In the genomic region with DNA sequence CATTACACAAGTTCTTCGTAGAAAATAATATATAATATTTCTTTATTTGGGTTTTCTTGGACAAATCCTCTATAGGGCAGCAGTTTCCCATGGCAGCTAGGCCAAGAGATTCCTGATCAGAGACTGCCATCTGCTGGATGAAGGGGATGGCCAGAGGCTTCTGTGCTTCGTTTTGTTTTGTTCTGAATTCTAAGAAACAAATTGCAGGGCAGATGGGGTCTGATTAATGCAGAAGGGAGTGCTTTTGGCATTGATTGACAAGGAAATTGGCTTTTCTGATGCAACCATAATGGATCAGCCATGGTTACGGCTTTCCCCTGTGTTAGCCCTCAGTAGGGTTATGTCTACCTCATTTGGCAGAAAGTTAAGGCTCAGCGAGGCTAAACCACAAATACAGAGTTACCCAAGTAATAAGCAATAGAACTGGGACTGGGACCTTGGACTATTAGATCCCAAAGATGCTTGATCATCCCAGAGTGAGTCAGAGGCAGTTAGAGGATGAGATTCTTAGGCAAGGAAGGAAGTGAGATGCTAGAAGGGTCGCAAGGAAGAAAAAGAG, we compare ENCODE assay signal across 8 cellular contexts.
DNase-seq lines count a peak whose midpoint lies in the region; ATAC-seq, FAIRE-seq and TF ChIP-seq lines count a peak whose summit lies in the region.

No MANE protein-coding gene starts in this region.

- peaks cover 5% of the 10 kb centered on the region for H3K27me3 ChIP-seq in bronchial epithelial cell (ENCODE audit: control insufficient read depth, insufficient read depth, low read length)
- no peaks in the 10 kb centered on the region for H3K27me3 ChIP-seq in tibial nerve

- no peak for FAIRE-seq in bronchial epithelial cell (lab: Jason Lieb, UNC)

- no peak overlapping the region for H3K27ac ChIP-seq in tibial nerve

- TF ChIP-seq CTCF in bronchial epithelial cell (IDR thresholded peaks at IDR 0.05; ENCODE audit: insufficient read depth, low read length, severe bottlenecking) (peak; percentile 83), tibial nerve (IDR thresholded peaks at IDR 0.05) (peak; percentile 74 to 79 (median 79))

- H3K36me3 Mint-ChIP-seq in activated T-helper 1 cell treated with anti-CD3 and anti-CD28 coated beads, Interleukin-12 subunit alpha, Interleukin-12 subunit beta, Interleukin-2, Interleukin-4 antibody, amounts not matched to agents 30 ng/mL and 10 ng/mL and 1 ng/mL, durations not matched to agents 14 hours and 24 hours and 36 hours (ENCODE audit: low read depth) = no peaks in the 10 kb centered on the region

- no peaks in the 10 kb centered on the region for H3K9me3 Mint-ChIP-seq in activated T-helper 1 cell treated with anti-CD3 and anti-CD28 coated beads, Interleukin-12 subunit alpha, Interleukin-12 subunit beta, Interleukin-2, Interleukin-4 antibody, amounts not matched to agents 30 ng/mL and 10 ng/mL and 1 ng/mL, durations not matched to agents 14 hours and 24 hours and 36 hours

- H3K4me3 Mint-ChIP-seq in activated T-helper 1 cell treated with anti-CD3 and anti-CD28 coated beads, Interleukin-12 subunit alpha, Interleukin-12 subunit beta, Interleukin-2, Interleukin-4 antibody, amounts not matched to agents 30 ng/mL and 10 ng/mL and 1 ng/mL, durations not matched to agents 14 hours and 24 hours and 36 hours = no peak overlapping the region

- no peak for TF ChIP-seq POLR2A in tibial nerve (IDR thresholded peaks at IDR 0.05)

- no peaks in the 10 kb centered on the region for H3K27me3 Mint-ChIP-seq in activated T-helper 1 cell treated with anti-CD3 and anti-CD28 coated beads, Interleukin-12 subunit alpha, Interleukin-12 subunit beta, Interleukin-2, Interleukin-4 antibody, amounts not matched to agents 30 ng/mL and 10 ng/mL and 1 ng/mL, durations not matched to agents 14 hours and 24 hours and 36 hours (ENCODE audit: insufficient read depth)

- DNase-seq in stimulated activated CD4-positive, alpha-beta T cell treated with anti-CD3 and anti-CD28 coated beads, Interleukin-15, amount 100 ng/mL, for 24 hours = peak; percentile 11
- DNase-seq in stimulated activated CD4-positive, alpha-beta T cell treated with anti-CD3 and anti-CD28 coated beads, Interleukin-12 subunit alpha, Interleukin-12 subunit beta, amount 100 ng/mL, for 4 hours = no peak
- DNase-seq in NCI-H524 treated with DMSO at 0.1 percent for 48 hours (lab: John Stamatoyannopoulos, UW) (peak; percentile 56), bronchial epithelial cell (ENCODE audit: low read depth) (peak; percentile 36), left lobe of liver (ENCODE audit: low spot score) (peak; percentile 61), tibial nerve (ENCODE audit: low spot score in 2 of 2) (peak; percentile 18 to 75)
- DNase-seq in activated T-helper 1 cell treated with anti-CD3 and anti-CD28 coated beads, Interleukin-12 subunit alpha, Interleukin-12 subunit beta, Interleukin-2, Interleukin-4 antibody, amounts not matched to agents 30 ng/mL and 10 ng/mL and 1 ng/mL, durations not matched to agents 14 hours and 24 hours and 36 hours (ENCODE audit: low spot score) = no peak

- peak; percentile 59 for ATAC-seq in HG02943 (IDR thresholded peaks at IDR 0.05; ENCODE audit: low read depth, unreplicated experiment)
- ATAC-seq in left lobe of liver = peak; percentile 73

- H3K27ac Mint-ChIP-seq in activated T-helper 1 cell treated with anti-CD3 and anti-CD28 coated beads, Interleukin-12 subunit alpha, Interleukin-12 subunit beta, Interleukin-2, Interleukin-4 antibody, amounts not matched to agents 30 ng/mL and 10 ng/mL and 1 ng/mL, durations not matched to agents 14 hours and 24 hours and 36 hours = no peak overlapping the region

- H3K4me1 Mint-ChIP-seq in activated T-helper 1 cell treated with anti-CD3 and anti-CD28 coated beads, Interleukin-12 subunit alpha, Interleukin-12 subunit beta, Interleukin-2, Interleukin-4 antibody, amounts not matched to agents 30 ng/mL and 10 ng/mL and 1 ng/mL, durations not matched to agents 14 hours and 24 hours and 36 hours (ENCODE audit: low read depth) = no peaks in the 10 kb centered on the region

- no peak overlapping the region for H3K4me3 ChIP-seq in bronchial epithelial cell (ENCODE audit: low read depth, low read length)
- no peak overlapping the region for H3K4me3 ChIP-seq in tibial nerve

- 39% methylated on average over 5 of the region's 5 CpGs for WGBS in tibial nerve, 2 donors

- no peaks in the 10 kb centered on the region for H3K9me3 ChIP-seq in tibial nerve

- no peaks in the 10 kb centered on the region for H3K36me3 ChIP-seq in bronchial epithelial cell (ENCODE audit: control insufficient read depth, insufficient read depth, low read length)
- H3K36me3 ChIP-seq in tibial nerve = no peaks in the 10 kb centered on the region

- peaks cover 0 to 32% (median 8%) of the 10 kb centered on the region in 4 donors for H3K4me1 ChIP-seq in tibial nerve

- intact Hi-C loops in activated T-helper 1 cell treated with anti-CD3 and anti-CD28 coated beads, Interleukin-12 subunit alpha, Interleukin-12 subunit beta, Interleukin-2, Interleukin-4 antibody, amounts not matched to agents 30 ng/mL and 10 ng/mL and 1 ng/mL, durations not matched to agents 14 hours and 24 hours and 36 hours (cut with micrococcal nuclease) = loop anchor here (5.0 kb wide), 1 partner anchor 1263 kb away; no protein-coding TSS in a partner anchor

- no peak for TF ChIP-seq EP300 in tibial nerve (IDR thresholded peaks at IDR 0.05)

Comparison
In these comparisons a context has a peak if more than half of its experiments do, and no peak if none do; other contexts are left out.
1. DNase-seq: peak in stimulated activated CD4-positive, alpha-beta T cell treated with anti-CD3 and anti-CD28 coated beads, Interleukin-15, amount 100 ng/mL, for 24 hours (single experiment), NCI-H524 treated with DMSO at 0.1 percent for 48 hours (single experiment), bronchial epithelial cell (single experiment), left lobe of liver (single experiment) and tibial nerve (2 of 2); none in stimulated activated CD4-positive, alpha-beta T cell treated with anti-CD3 and anti-CD28 coated beads, Interleukin-12 subunit alpha, Interleukin-12 subunit beta, amount 100 ng/mL, for 4 hours (single experiment) and activated T-helper 1 cell treated with anti-CD3 and anti-CD28 coated beads, Interleukin-12 subunit alpha, Interleukin-12 subunit beta, Interleukin-2, Interleukin-4 antibody, amounts not matched to agents 30 ng/mL and 10 ng/mL and 1 ng/mL, durations not matched to agents 14 hours and 24 hours and 36 hours (single experiment).